23 cellular contexts compared by ENCODE assay signal in the genomic region with DNA sequence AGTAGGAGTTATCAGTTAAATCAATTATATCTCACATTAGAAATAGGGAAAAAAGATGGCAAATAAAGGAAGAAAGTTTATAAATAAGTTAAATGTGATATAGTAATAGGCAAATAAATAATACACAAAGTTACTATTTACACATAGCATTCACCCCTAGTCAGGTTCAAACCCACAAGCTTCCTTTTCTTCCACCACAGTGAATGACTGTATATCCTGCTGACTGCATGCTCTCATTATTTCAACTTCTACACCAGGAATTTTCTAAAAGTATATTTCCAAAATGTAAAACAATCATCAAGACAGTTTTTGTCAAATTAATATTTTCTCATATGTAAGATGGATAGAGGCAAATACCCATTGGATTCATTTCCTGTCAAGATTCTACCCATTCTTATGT.
DNase-seq lines count a peak whose midpoint lies in the region; ATAC-seq and TF ChIP-seq lines count a peak whose summit lies in the region.
"Had no signal": no experiment of that assay in that cellular context is flagged by ENCODE, and none has a peak within 500 bp of the region (broad histone marks: within the 10 kb centered on the region; RNA-seq: fewer than 3 reads in every experiment).

No MANE protein-coding gene starts in this region.

- H3K27me3 Mint-ChIP-seq in activated CD4-positive, alpha-beta T cell treated with anti-CD3 and anti-CD28 coated beads for 36 hours: no peaks in the 10 kb centered on the region
- H3K27me3 Mint-ChIP-seq: activated CD4-positive, alpha-beta T cell treated with anti-CD3 and anti-CD28 coated beads, Interleukin-2, amount 10 ng/mL, durations not matched to agents 24 days and 14 days; CD4-positive, CD25-positive, alpha-beta regulatory T cell had no signal

- peak overlapping the region; percentile 91 for H3K27ac ChIP-seq in SK-N-MC
- H3K27ac ChIP-seq: colonic mucosa, gastroesophageal sphincter, left ventricle myocardium inferior, transverse colon had no signal

- POLR2A ChIA-PET in activated CD4-positive, alpha-beta T cell treated with anti-CD3 and anti-CD28 coated beads for 36 hours (lab: Charles Lee): no interaction called here

- DNase-seq in A172 (ENCODE audit: low spot score) (peak; percentile 22), KBM-7 (peak; percentile 33), SK-N-MC (ENCODE audit: low read depth, low spot score) (peak; percentile 42), fibroblast of peridontal ligament (ENCODE audit: extremely low read depth) (peak; percentile 14), cortex of kidney (lab: John Stamatoyannopoulos, UW) (no peak), medulla oblongata (ENCODE audit: extremely low spot score) (no peak)
- DNase-seq in activated CD4-positive, alpha-beta T cell treated with anti-CD3 and anti-CD28 coated beads for 36 hours: no peak
- DNase-seq: activated CD4-positive, alpha-beta T cell treated with anti-CD3 and anti-CD28 coated beads, Interleukin-2, amount 10 ng/mL, durations not matched to agents 24 days and 14 days; activated gamma-delta T cell; CD4-positive, CD25-positive, alpha-beta regulatory T cell; colonic mucosa; DMS53; left ventricle myocardium inferior; NCI-H1694; NCI-H446; SHP77 treated with DMSO at 0.1 percent for 48 hours; stimulated activated CD4-positive, alpha-beta T cell treated with anti-CD3 and anti-CD28 coated beads, Interleukin-1b, Interleukin-23, amount 100 ng/mL, for 48 hours; stimulated activated naive CD8-positive, alpha-beta T cell treated with anti-CD3 and anti-CD28 coated beads, Interleukin-15, Interleukin-2, amounts not matched to agents 100 U/mL and 50 U/mL, for 24 hours; transverse colon had no signal

- H3K27ac Mint-ChIP-seq in activated CD4-positive, alpha-beta T cell treated with anti-CD3 and anti-CD28 coated beads for 36 hours: no peak overlapping the region
- H3K27ac Mint-ChIP-seq: activated CD4-positive, alpha-beta T cell treated with anti-CD3 and anti-CD28 coated beads, Interleukin-2, amount 10 ng/mL, durations not matched to agents 24 days and 14 days; CD4-positive, CD25-positive, alpha-beta regulatory T cell; T-helper 2 cell treated with Interferon-gamma antibody and Interleukin-4, amounts not matched to agents 5 μg/mL and 100 μg/mL, for 36 hours had no signal

- TF ChIP-seq POLR2A in GM18505 (IDR thresholded peaks at IDR 0.05; ENCODE audit: borderline replicate concordance, extremely low read depth, insufficient read depth, insufficient read length): no peak

- H3K4me3 Mint-ChIP-seq in activated CD4-positive, alpha-beta T cell treated with anti-CD3 and anti-CD28 coated beads for 36 hours: no peak overlapping the region
- H3K4me3 Mint-ChIP-seq: activated CD4-positive, alpha-beta T cell treated with anti-CD3 and anti-CD28 coated beads, Interleukin-2, amount 10 ng/mL, durations not matched to agents 24 days and 14 days; CD4-positive, CD25-positive, alpha-beta regulatory T cell; T-helper 2 cell treated with Interferon-gamma antibody and Interleukin-4, amounts not matched to agents 5 μg/mL and 100 μg/mL, for 36 hours had no signal

- ATAC-seq in GM18505 (IDR thresholded peaks at IDR 0.05; ENCODE audit: unreplicated experiment): no peak
- ATAC-seq in activated CD4-positive, alpha-beta T cell treated with anti-CD3 and anti-CD28 coated beads for 36 hours: no peak
- ATAC-seq: gastroesophageal sphincter; sciatic nerve; stimulated activated naive CD8-positive, alpha-beta T cell treated with anti-CD3 and anti-CD28 coated beads, Interleukin-15, Interleukin-2, amounts not matched to agents 100 U/mL and 50 U/mL, for 24 hours had no signal

- in situ Hi-C loops in KBM-7 (cut with MboI; ENCODE audit: low pct_unique_long_range_greater_than_20kb, low sequenced_read_pairs): no loop called here

- H3K9me3 Mint-ChIP-seq in activated CD4-positive, alpha-beta T cell treated with anti-CD3 and anti-CD28 coated beads for 36 hours (ENCODE audit: low read depth): no peaks in the 10 kb centered on the region
- H3K9me3 Mint-ChIP-seq: activated CD4-positive, alpha-beta T cell treated with anti-CD3 and anti-CD28 coated beads, Interleukin-2, amount 10 ng/mL, durations not matched to agents 24 days and 14 days had no signal

- no peaks in the 10 kb centered on the region for H3K36me3 Mint-ChIP-seq in activated CD4-positive, alpha-beta T cell treated with anti-CD3 and anti-CD28 coated beads for 36 hours (ENCODE audit: low read depth)
- H3K36me3 Mint-ChIP-seq: CD4-positive, CD25-positive, alpha-beta regulatory T cell had no signal

- no peaks in the 10 kb centered on the region for H3K9me3 ChIP-seq in SK-N-MC (ENCODE audit: low read depth, low read length)
- H3K9me3 ChIP-seq: colonic mucosa, gastroesophageal sphincter, left ventricle myocardium inferior, transverse colon had no signal

- no peak overlapping the region; the same call in 1 of the 2 replicates for H3K4me3 ChIP-seq in SK-N-MC
- H3K4me3 ChIP-seq: colonic mucosa, gastroesophageal sphincter, left ventricle myocardium inferior, transverse colon had no signal

- no peak overlapping the region for H3K9ac ChIP-seq in SK-N-MC (ENCODE audit: insufficient read length)

- intact Hi-C loops in activated CD4-positive, alpha-beta T cell treated with anti-CD3 and anti-CD28 coated beads for 36 hours (cut with DNase I, micrococcal nuclease): no loop called here

- no peaks in the 10 kb centered on the region for H3K4me1 Mint-ChIP-seq in activated CD4-positive, alpha-beta T cell treated with anti-CD3 and anti-CD28 coated beads for 36 hours
- H3K4me1 Mint-ChIP-seq: activated CD4-positive, alpha-beta T cell treated with anti-CD3 and anti-CD28 coated beads, Interleukin-2, amount 10 ng/mL, durations not matched to agents 24 days and 14 days; CD4-positive, CD25-positive, alpha-beta regulatory T cell had no signal

- CTCF ChIA-PET in activated CD4-positive, alpha-beta T cell treated with anti-CD3 and anti-CD28 coated beads for 36 hours (lab: Charles Lee): no interaction called here

- H3K36me3 ChIP-seq in SK-N-MC (ENCODE audit: insufficient read depth, low read length): no peaks in the 10 kb centered on the region
- H3K36me3 ChIP-seq: colonic mucosa, gastroesophageal sphincter, left ventricle myocardium inferior, transverse colon had no signal

Comparison
In these comparisons a context has a peak if more than half of its experiments do, and no peak if none do; other contexts are left out.
1. DNase-seq: peak in A172 (single experiment), KBM-7 (single experiment), SK-N-MC (single experiment) and fibroblast of peridontal ligament (single experiment); none in cortex of kidney (single experiment), medulla oblongata (single experiment) and activated CD4-positive, alpha-beta T cell treated with anti-CD3 and anti-CD28 coated beads for 36 hours (single experiment).